1 cellular context compared by ENCODE assay signal in the genomic region with DNA sequence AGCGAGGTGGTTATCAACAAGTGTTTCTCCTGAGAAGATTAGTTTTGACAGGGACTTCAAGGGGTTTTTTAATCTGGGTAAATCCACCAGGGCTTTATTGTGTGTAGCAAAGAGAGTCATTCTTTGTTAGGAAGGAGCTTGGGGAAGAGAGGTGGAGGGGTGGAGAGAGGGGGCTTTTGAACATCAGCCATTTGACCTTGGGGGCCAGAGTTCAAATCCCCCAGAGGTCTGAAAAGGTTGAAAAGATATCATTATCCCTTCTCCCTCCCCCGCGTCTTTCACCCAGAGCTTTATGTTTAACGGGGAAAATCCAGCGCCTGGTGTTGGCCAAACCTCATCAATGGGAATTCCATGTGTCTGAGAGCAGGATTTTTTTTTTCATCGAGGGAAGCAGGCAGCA.
A peak's percentile ranks its signal among the peaks of the same experiment; 100 is the strongest.
TF ChIP-seq lines count a peak whose summit lies in the region.

No MANE protein-coding gene starts in this region.

TF ChIP-seq in K562, 482 proteins besides CTCF, POLR2A, EP300 and RAD21:
- TF ChIP-seq SUPT5H (IDR thresholded peaks at IDR 0.05) (no peak), PYGO2 (tag; IDR thresholded peaks at IDR 0.05) (no peak), DIDO1 (tag; IDR thresholded peaks at IDR 0.05; ENCODE audit: low read depth) (no peak), NFRKB (IDR thresholded peaks at IDR 0.05; ENCODE audit: low read depth) (no peak), TBL1XR1 (IDR thresholded peaks at IDR 0.05; ENCODE audit: low read length in 2 of 2) (no peak), NR2C2 (CRISPR knock-in tag; IDR thresholded peaks at IDR 0.05) (no peak), NR2C2 (tag; IDR thresholded peaks at IDR 0.05) (peak; percentile 68; the same call in 1 of the 2 replicates), PRMT5 (CRISPR knock-in tag; IDR thresholded peaks at IDR 0.05) (no peak), HOXB6 (CRISPR knock-in tag; IDR thresholded peaks at IDR 0.05; ENCODE audit: borderline replicate concordance) (no peak), RFX7 (CRISPR knock-in tag; IDR thresholded peaks at IDR 0.05) (no peak), RUNX1 (IDR thresholded peaks at IDR 0.05; ENCODE audit: low read depth) (no peak), STAT5A (IDR thresholded peaks at IDR 0.05; ENCODE audit: borderline replicate concordance, low read length) (no peak), NR2C1 (IDR thresholded peaks at IDR 0.05) (no peak), NR2C1 (tag; IDR thresholded peaks at IDR 0.05) (0 out of 2 replicates have a peak, but pooled peaks have one; percentile 8)
- TF ChIP-seq, protein P1, sequence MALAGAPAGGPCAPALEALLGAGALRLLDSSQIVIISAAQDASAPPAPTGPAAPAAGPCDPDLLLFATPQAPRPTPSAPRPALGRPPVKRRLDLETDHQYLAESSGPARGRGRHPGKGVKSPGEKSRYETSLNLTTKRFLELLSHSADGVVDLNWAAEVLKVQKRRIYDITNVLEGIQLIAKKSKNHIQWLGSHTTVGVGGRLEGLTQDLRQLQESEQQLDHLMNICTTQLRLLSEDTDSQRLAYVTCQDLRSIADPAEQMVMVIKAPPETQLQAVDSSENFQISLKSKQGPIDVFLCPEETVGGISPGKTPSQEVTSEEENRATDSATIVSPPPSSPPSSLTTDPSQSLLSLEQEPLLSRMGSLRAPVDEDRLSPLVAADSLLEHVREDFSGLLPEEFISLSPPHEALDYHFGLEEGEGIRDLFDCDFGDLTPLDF (CRISPR knock-in tag; IDR thresholded peaks at IDR 0.05) = no peak
